Comparison of ENCODE assay signal across 2 cellular contexts in the genomic region with DNA sequence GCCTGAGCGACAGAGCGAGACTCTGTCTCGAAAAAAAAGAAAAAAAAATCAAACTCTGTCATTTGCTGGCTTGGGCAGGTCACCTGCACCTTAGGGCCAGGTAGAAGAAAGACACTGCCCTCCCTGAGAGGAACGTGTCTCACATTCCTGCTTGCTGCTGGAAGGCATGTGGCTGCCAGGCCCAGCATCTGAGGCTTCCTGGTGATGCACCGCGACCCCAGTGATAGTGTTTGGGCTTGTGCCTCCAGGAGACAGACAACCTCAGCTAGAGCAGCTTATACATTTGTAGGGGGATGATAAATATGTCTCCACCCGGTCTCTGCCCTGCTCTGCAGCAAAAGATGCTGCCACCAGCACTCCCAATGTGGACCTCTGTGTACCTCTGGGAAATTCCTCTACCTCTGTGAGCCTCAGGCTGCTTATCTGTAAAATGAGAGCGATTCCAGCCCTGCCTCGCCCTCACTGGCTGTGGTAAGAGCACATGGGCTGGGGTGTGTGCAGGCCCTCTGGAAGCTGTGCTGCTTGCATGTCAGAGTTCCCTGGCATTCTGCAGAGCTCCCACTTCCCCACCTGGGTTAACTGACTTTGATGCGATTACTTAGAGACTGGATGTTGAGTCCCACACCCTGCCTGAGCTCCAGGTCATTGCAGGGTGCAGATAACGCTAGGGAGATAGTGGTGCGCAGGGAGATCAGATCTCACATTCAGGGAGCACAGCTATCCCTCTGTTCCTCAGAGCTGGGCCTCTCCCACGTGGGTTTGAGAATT.
TF ChIP-seq lines count a peak whose summit lies in the region.

No MANE protein-coding gene starts in this region.

TF ChIP-seq in SK-N-SH, 30 proteins besides CTCF, POLR2A, EP300 and RAD21:
- TF ChIP-seq MXI1 (IDR thresholded peaks at IDR 0.05; ENCODE audit: low read depth, low read length) (peak; percentile 25; the same call in 1 of the 2 replicates), POLR2AphosphoS5 (IDR thresholded peaks at IDR 0.05; ENCODE audit: low read depth, low read length) (no peak), FOXJ3 (CRISPR knock-in tag; IDR thresholded peaks at IDR 0.05) (no peak), GATA2 (CRISPR knock-in tag; IDR thresholded peaks at IDR 0.05) (peak; percentile 72), FOXM1 (IDR thresholded peaks at IDR 0.05; ENCODE audit: low read depth) (no peak), MEF2A (IDR thresholded peaks at IDR 0.05; ENCODE audit: borderline replicate concordance, low read depth) (no peak), RCOR1 (IDR thresholded peaks at IDR 0.05; ENCODE audit: low read length) (0 out of 2 replicates have a peak, but pooled peaks have one; percentile 22), GABPA (IDR thresholded peaks at IDR 0.05; ENCODE audit: low read depth) (no peak)
- TF ChIP-seq, protein P1, sequence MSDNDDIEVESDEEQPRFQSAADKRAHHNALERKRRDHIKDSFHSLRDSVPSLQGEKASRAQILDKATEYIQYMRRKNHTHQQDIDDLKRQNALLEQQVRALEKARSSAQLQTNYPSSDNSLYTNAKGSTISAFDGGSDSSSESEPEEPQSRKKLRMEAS (IDR thresholded peaks at IDR 0.05; ENCODE audit: low read depth) = no peak
- TF ChIP-seq, protein P2, sequence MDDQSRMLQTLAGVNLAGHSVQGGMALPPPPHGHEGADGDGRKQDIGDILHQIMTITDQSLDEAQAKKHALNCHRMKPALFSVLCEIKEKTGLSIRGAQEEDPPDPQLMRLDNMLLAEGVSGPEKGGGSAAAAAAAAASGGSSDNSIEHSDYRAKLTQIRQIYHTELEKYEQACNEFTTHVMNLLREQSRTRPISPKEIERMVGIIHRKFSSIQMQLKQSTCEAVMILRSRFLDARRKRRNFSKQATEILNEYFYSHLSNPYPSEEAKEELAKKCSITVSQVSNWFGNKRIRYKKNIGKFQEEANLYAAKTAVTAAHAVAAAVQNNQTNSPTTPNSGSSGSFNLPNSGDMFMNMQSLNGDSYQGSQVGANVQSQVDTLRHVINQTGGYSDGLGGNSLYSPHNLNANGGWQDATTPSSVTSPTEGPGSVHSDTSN (IDR thresholded peaks at IDR 0.05) = no peak

TF ChIP-seq in SK-N-SH treated with all-trans-retinoic acid at 6 μM for 48 hours, 23 proteins besides CTCF, POLR2A, EP300 and RAD21:
- TF ChIP-seq, protein P3, sequence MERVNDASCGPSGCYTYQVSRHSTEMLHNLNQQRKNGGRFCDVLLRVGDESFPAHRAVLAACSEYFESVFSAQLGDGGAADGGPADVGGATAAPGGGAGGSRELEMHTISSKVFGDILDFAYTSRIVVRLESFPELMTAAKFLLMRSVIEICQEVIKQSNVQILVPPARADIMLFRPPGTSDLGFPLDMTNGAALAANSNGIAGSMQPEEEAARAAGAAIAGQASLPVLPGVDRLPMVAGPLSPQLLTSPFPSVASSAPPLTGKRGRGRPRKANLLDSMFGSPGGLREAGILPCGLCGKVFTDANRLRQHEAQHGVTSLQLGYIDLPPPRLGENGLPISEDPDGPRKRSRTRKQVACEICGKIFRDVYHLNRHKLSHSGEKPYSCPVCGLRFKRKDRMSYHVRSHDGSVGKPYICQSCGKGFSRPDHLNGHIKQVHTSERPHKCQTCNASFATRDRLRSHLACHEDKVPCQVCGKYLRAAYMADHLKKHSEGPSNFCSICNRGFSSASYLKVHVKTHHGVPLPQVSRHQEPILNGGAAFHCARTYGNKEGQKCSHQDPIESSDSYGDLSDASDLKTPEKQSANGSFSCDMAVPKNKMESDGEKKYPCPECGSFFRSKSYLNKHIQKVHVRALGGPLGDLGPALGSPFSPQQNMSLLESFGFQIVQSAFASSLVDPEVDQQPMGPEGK (CRISPR knock-in tag; IDR thresholded peaks at IDR 0.05; ENCODE audit: borderline replicate concordance) = no peak
- TF ChIP-seq RARB (CRISPR knock-in tag; IDR thresholded peaks at IDR 0.05) (no peak), OSR1 (CRISPR knock-in tag; IDR thresholded peaks at IDR 0.05) (no peak), BACH2 (CRISPR knock-in tag; IDR thresholded peaks at IDR 0.05; ENCODE audit: borderline replicate concordance) (no peak), CSDC2 (CRISPR knock-in tag; IDR thresholded peaks at IDR 0.05) (no peak), ZNF8 (CRISPR knock-in tag; IDR thresholded peaks at IDR 0.05) (no peak), ESRRG (CRISPR knock-in tag; IDR thresholded peaks at IDR 0.05) (no peak), ZFP3 (CRISPR knock-in tag; IDR thresholded peaks at IDR 0.05) (no peak), ARNTL (CRISPR knock-in tag; IDR thresholded peaks at IDR 0.05; ENCODE audit: borderline replicate concordance, low read depth) (no peak), PPARA (CRISPR knock-in tag; IDR thresholded peaks at IDR 0.05; ENCODE audit: borderline replicate concordance) (no peak)
- TF ChIP-seq, protein P4, sequence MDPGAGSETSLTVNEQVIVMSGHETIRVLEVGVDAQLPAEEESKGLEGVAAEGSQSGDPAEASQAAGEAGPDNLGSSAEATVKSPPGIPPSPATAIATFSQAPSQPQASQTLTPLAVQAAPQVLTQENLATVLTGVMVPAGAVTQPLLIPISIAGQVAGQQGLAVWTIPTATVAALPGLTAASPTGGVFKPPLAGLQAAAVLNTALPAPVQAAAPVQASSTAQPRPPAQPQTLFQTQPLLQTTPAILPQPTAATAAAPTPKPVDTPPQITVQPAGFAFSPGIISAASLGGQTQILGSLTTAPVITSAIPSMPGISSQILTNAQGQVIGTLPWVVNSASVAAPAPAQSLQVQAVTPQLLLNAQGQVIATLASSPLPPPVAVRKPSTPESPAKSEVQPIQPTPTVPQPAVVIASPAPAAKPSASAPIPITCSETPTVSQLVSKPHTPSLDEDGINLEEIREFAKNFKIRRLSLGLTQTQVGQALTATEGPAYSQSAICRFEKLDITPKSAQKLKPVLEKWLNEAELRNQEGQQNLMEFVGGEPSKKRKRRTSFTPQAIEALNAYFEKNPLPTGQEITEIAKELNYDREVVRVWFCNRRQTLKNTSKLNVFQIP (CRISPR knock-in tag; IDR thresholded peaks at IDR 0.05; ENCODE audit: borderline replicate concordance, low read depth) = no peak
- TF ChIP-seq, protein P5, sequence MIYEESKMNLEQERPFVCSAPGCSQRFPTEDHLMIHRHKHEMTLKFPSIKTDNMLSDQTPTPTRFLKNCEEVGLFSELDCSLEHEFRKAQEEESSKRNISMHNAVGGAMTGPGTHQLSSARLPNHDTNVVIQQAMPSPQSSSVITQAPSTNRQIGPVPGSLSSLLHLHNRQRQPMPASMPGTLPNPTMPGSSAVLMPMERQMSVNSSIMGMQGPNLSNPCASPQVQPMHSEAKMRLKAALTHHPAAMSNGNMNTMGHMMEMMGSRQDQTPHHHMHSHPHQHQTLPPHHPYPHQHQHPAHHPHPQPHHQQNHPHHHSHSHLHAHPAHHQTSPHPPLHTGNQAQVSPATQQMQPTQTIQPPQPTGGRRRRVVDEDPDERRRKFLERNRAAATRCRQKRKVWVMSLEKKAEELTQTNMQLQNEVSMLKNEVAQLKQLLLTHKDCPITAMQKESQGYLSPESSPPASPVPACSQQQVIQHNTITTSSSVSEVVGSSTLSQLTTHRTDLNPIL (CRISPR knock-in tag; IDR thresholded peaks at IDR 0.05; ENCODE audit: low read depth) = no peak
